In the genomic region with DNA sequence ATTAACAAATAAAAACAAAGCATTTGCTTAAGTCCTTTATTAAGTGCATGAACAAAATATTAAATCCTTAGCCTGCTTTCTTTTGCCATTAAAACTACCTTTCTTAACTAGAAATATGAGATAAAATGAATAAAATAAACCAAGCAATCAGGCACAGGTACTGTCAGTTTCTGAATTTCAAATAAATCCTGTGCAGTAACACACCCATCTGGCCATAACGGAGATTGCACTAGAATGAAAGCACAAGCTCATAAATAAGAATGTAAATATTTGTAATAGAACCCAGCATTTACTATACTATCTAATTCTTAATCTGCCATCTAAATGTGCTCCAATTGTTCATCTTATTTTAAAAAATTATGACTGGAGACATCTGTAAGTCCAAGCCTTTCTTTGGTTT, we compare ENCODE assay signal across 9 cellular contexts. TPM values are rescaled to one million over a fixed set of nuclear protein-coding genes. Genes with fewer than 3 reads are reported as not detected.
DNase-seq lines count a peak whose midpoint lies in the region; ATAC-seq and TF ChIP-seq lines count a peak whose summit lies in the region.
"Had no signal": no experiment of that assay in that cellular context is flagged by ENCODE, and none has a peak within 500 bp of the region (broad histone marks: within the 10 kb centered on the region; RNA-seq: fewer than 3 reads in every experiment).

No MANE protein-coding gene starts in this region.

- in situ Hi-C loops in GM23248 (cut with MboI): loop anchor here (10.0 kb wide), 1 partner anchor 294 kb away; no protein-coding TSS in a partner anchor

- DNase-seq in GM23248: peak; percentile 26
- no peak for DNase-seq in SJSA1 (ENCODE audit: low read depth in 1 of 2, low spot score in 2 of 2)
- peak; percentile 21 for DNase-seq in hepatocyte (ENCODE audit: low spot score)
- no peak for DNase-seq in NCI-H446 treated with DMSO at 0.1 percent for 48 hours (lab: John Stamatoyannopoulos, UW)
- no peak for DNase-seq in Right ventricle myocardium superior
- no peak for DNase-seq in NCI-H1092 treated with DMSO at 0.1 percent for 48 hours (lab: John Stamatoyannopoulos, UW)
- DNase-seq: stimulated activated naive CD4-positive, alpha-beta T cell treated with Interleukin-2 at 50 U/mL for 16 hours had no signal

- H4K20me1 ChIP-seq in GM23248 (ENCODE audit: insufficient read depth): no peaks in the 10 kb centered on the region
- no peaks in the 10 kb centered on the region for H4K20me1 ChIP-seq in hepatocyte (ENCODE audit: insufficient read depth, poor library complexity, severe bottlenecking)

- 90 to 98% methylated on average over 1 of the region's 1 CpG for WGBS in GM23248 (ENCODE audit: low coverage in 1 of 2, low lambda C conversion rate in 2 of 2, missing lambda C conversion rate in 2 of 2), 2 experiments
- WGBS in hepatocyte (ENCODE audit: low lambda C conversion rate, missing lambda C conversion rate): 29% methylated on average over 1 of the region's 1 CpG

- intact Hi-C loops in Right ventricle myocardium superior (cut with DNase I): no loop called here

- H3K4me1 ChIP-seq in GM23248 (ENCODE audit: insufficient read depth): peaks cover 7% of the 10 kb centered on the region
- H3K4me1 ChIP-seq in SJSA1 (replicated peaks): peaks cover 13% of the 10 kb centered on the region
- peaks cover 4% of the 10 kb centered on the region for H3K4me1 ChIP-seq in hepatocyte (ENCODE audit: insufficient read depth)

- H3K4me3 ChIP-seq in GM23248 (no peak overlapping the region), SJSA1 (no peak overlapping the region), hepatocyte (no peak overlapping the region)

- H3K36me3 ChIP-seq in GM23248 (ENCODE audit: low read depth): no peaks in the 10 kb centered on the region
- peaks cover 9% of the 10 kb centered on the region; the same call in 1 of the 2 replicates for H3K36me3 ChIP-seq in SJSA1
- no peaks in the 10 kb centered on the region for H3K36me3 ChIP-seq in hepatocyte (replicated peaks; ENCODE audit: insufficient read depth, low read depth)

- H3K9me2 ChIP-seq in GM23248 (ENCODE audit: insufficient read depth) (no peaks in the 10 kb centered on the region), hepatocyte (replicated peaks; ENCODE audit: insufficient read depth) (no peaks in the 10 kb centered on the region)

- H3K27me3 ChIP-seq in GM23248 (replicated peaks; ENCODE audit: insufficient read depth) (no peaks in the 10 kb centered on the region), SJSA1 (replicated peaks) (no peaks in the 10 kb centered on the region), hepatocyte (no peaks in the 10 kb centered on the region)

- no peak overlapping the region for H3K27ac ChIP-seq in C4-2B
- H3K27ac ChIP-seq in GM23248: no peak overlapping the region
- H3K27ac ChIP-seq in SJSA1: 0 out of 2 replicates have a peak overlapping the region, but pooled peaks have one; percentile 10
- no peak overlapping the region for H3K27ac ChIP-seq in hepatocyte

- no peak overlapping the region for H2AFZ ChIP-seq in GM23248
- H2AFZ ChIP-seq in hepatocyte: no peak overlapping the region

- peaks cover 5% of the 10 kb centered on the region; the same call in 1 of the 2 replicates for H3F3A ChIP-seq in GM23248 (ENCODE audit: insufficient read depth)

- H3K9ac ChIP-seq in GM23248: no peak overlapping the region

- H3K79me2 ChIP-seq in GM23248 (ENCODE audit: insufficient read depth) (peaks cover 10% of the 10 kb centered on the region), hepatocyte (no peaks in the 10 kb centered on the region)

- ATAC-seq in HG03025 (IDR thresholded peaks at IDR 0.05; ENCODE audit: low FRiP score, unreplicated experiment): no peak
- no peak for ATAC-seq in Right ventricle myocardium superior (ENCODE audit: poor library complexity)

- no peak overlapping the region for H3K4me2 ChIP-seq in GM23248 (ENCODE audit: unreplicated experiment)
- no peak overlapping the region for H3K4me2 ChIP-seq in hepatocyte

- TF ChIP-seq CTCF in C4-2B (conservative IDR thresholded peaks at IDR 0.05) (peak; percentile 72), hepatocyte (IDR thresholded peaks at IDR 0.05; ENCODE audit: poor library complexity) (peak; percentile 59)

- H3K9me3 ChIP-seq in GM23248 (ENCODE audit: low read depth) (no peaks in the 10 kb centered on the region), SJSA1 (replicated peaks) (no peaks in the 10 kb centered on the region), hepatocyte (ENCODE audit: low read depth) (no peaks in the 10 kb centered on the region)

RNA-seq across cellular contexts. Expression of a gene that starts 31.9 kb away (rescaled TPM):
- 48.8 and 50.0 TPM in 2 replicates for total RNA-seq in GM23248 (2014; rRNA removed; shearing (Covaris generic))
- 64.3 and 64.7 TPM in 2 replicates for polyA plus RNA-seq in GM23248 (2016; fragmentation: Nextera tagmentation; extraction: Ambion mirVana)
- total RNA-seq in SJSA1 (2014; rRNA removed; shearing (Covaris generic)): 54.0 and 80.1 TPM in 2 replicates
- total RNA-seq in hepatocyte: 51.7 and 53.0 TPM in 2 replicates
- polyA plus RNA-seq in hepatocyte: 33.4 and 39.8 TPM in 2 replicates
- 42.7 TPM for total RNA-seq in Right ventricle myocardium superior

RNA-seq across cellular contexts. Expression of a gene that starts 32.1 kb away (rescaled TPM):
- total RNA-seq in GM23248 (2014; rRNA removed; shearing (Covaris generic)): 0.97 and 1.9 TPM in 2 replicates
- polyA plus RNA-seq in GM23248 (2016; fragmentation: Nextera tagmentation; extraction: Ambion mirVana) (1.3 and 1.6 TPM in 2 replicates), hepatocyte (3.2 and 4.6 TPM in 2 replicates)
- total RNA-seq in SJSA1 (2014; rRNA removed; shearing (Covaris generic)): 0.03 and 0.08 TPM in 2 replicates
- total RNA-seq in hepatocyte (3.8 and 3.9 TPM in 2 replicates), Right ventricle myocardium superior (1.0 TPM)

RNA-seq across cellular contexts. Expression of a gene that starts 59.3 kb away (rescaled TPM):
- 18.6 and 28.4 TPM in 2 replicates for total RNA-seq in GM23248 (2014; rRNA removed; shearing (Covaris generic))
- 81.1 and 81.2 TPM in 2 replicates for polyA plus RNA-seq in GM23248 (2016; fragmentation: Nextera tagmentation; extraction: Ambion mirVana)
- total RNA-seq in SJSA1 (2014; rRNA removed; shearing (Covaris generic)): 28.2 and 70.7 TPM in 2 replicates
- 44.9 and 45.4 TPM in 2 replicates for total RNA-seq in hepatocyte
- 93.9 and 113 TPM in 2 replicates for polyA plus RNA-seq in hepatocyte
- 6.5 TPM for total RNA-seq in Right ventricle myocardium superior

Comparison
In these comparisons a context has a peak if more than half of its experiments do, and no peak if none do; other contexts are left out.
1. DNase-seq: peak in GM23248 (single experiment) and hepatocyte (single experiment); none in SJSA1 (0 of 2), NCI-H446 treated with DMSO at 0.1 percent for 48 hours (single experiment), Right ventricle myocardium superior (single experiment) and NCI-H1092 treated with DMSO at 0.1 percent for 48 hours (single experiment).